In genomic region chr6:105120570-105120969, GRCh38 we compare ENCODE assay signal across 24 cellular contexts. TPM values are rescaled to one million over a fixed set of nuclear protein-coding genes. Genes with fewer than 3 reads are reported as not detected.
"Had no signal": no experiment of that assay in that cellular context is flagged by ENCODE, and none has a peak within 500 bp of the region (broad histone marks: within the 10 kb centered on the region; RNA-seq: fewer than 3 reads in every experiment).

No MANE protein-coding gene starts in this region.

- H3K9ac ChIP-seq: neural progenitor cell had no signal

- DNase-seq: activated CD4-positive, alpha-beta memory T cell treated with anti-CD3 and anti-CD28 coated beads, Interleukin-2, amount 10 ng/mL, durations not matched to agents 7 days and 5 days; activated CD4-positive, alpha-beta T cell treated with anti-CD3 and anti-CD28 coated beads, Interleukin-2, amount 10 ng/mL, durations not matched to agents 24 days and 14 days; activated effector memory CD4-positive, alpha-beta T cell treated with anti-CD3 and anti-CD28 coated beads, Interleukin-2, amount 50 U/mL, for 16 hours; activated naive CD4-positive, alpha-beta T cell treated with anti-CD3 and anti-CD28 coated beads, Interleukin-2, amount 50 U/mL, for 16 hours; activated naive CD8-positive, alpha-beta T cell treated with anti-CD3 and anti-CD28 coated beads, Interleukin-2, amount 50 U/mL, for 24 hours; anterior cingulate cortex; body of pancreas; dermis blood vessel endothelial cell; effector memory CD4-positive, alpha-beta T cell; heart right ventricle; kidney; lower lobe of right lung; mesendoderm; naive thymus-derived CD8-positive, alpha-beta T cell; retina; spleen; stimulated activated CD4-positive, alpha-beta T cell treated with anti-CD3 and anti-CD28 coated beads, Interleukin-4, amount 100 ng/mL, for 24 hours; tibial artery had no signal

- H3K9me3 ChIP-seq: body of pancreas, heart right ventricle, lower lobe of right lung, spleen, tibial artery had no signal

- H3K9me3 Mint-ChIP-seq: activated CD4-positive, alpha-beta memory T cell treated with anti-CD3 and anti-CD28 coated beads, Interleukin-2, amount 10 ng/mL, durations not matched to agents 7 days and 5 days; activated CD4-positive, alpha-beta T cell treated with anti-CD3 and anti-CD28 coated beads, Interleukin-2, amount 10 ng/mL, durations not matched to agents 24 days and 14 days; activated naive CD8-positive, alpha-beta T cell treated with anti-CD3 and anti-CD28 coated beads, Interleukin-2, amount 50 U/mL, for 24 hours; naive thymus-derived CD8-positive, alpha-beta T cell; neural progenitor cell; stimulated activated naive CD8-positive, alpha-beta T cell treated with anti-CD3 and anti-CD28 coated beads, Interleukin-15, Interleukin-2, amounts not matched to agents 100 ng/mL and 50 ng/mL, for 24 hours had no signal

- H3K27me3 ChIP-seq: body of pancreas, heart right ventricle, neural progenitor cell, tibial artery had no signal

- H3K36me3 ChIP-seq: lower lobe of right lung, neural progenitor cell, spleen had no signal

- H3K27ac ChIP-seq: body of pancreas, heart right ventricle, lower lobe of right lung, neural progenitor cell, spleen, tibial artery had no signal

- H3K4me3 Mint-ChIP-seq: activated CD4-positive, alpha-beta memory T cell treated with anti-CD3 and anti-CD28 coated beads, Interleukin-2, amount 10 ng/mL, durations not matched to agents 7 days and 5 days; activated CD4-positive, alpha-beta T cell treated with anti-CD3 and anti-CD28 coated beads, Interleukin-2, amount 10 ng/mL, durations not matched to agents 24 days and 14 days; activated naive CD8-positive, alpha-beta T cell treated with anti-CD3 and anti-CD28 coated beads, Interleukin-2, amount 50 U/mL, for 24 hours; naive thymus-derived CD8-positive, alpha-beta T cell; neural progenitor cell; stimulated activated naive CD8-positive, alpha-beta T cell treated with anti-CD3 and anti-CD28 coated beads, Interleukin-15, Interleukin-2, amounts not matched to agents 100 ng/mL and 50 ng/mL, for 24 hours had no signal

- H3K4me2 ChIP-seq: neural progenitor cell had no signal

- H3K4me3 ChIP-seq: body of pancreas, heart right ventricle, lower lobe of right lung, neural progenitor cell, spleen, tibial artery had no signal

- H3K4me1 Mint-ChIP-seq: activated CD4-positive, alpha-beta memory T cell treated with anti-CD3 and anti-CD28 coated beads, Interleukin-2, amount 10 ng/mL, durations not matched to agents 7 days and 5 days; activated CD4-positive, alpha-beta T cell treated with anti-CD3 and anti-CD28 coated beads, Interleukin-2, amount 10 ng/mL, durations not matched to agents 24 days and 14 days; activated naive CD8-positive, alpha-beta T cell treated with anti-CD3 and anti-CD28 coated beads, Interleukin-2, amount 50 U/mL, for 24 hours; naive thymus-derived CD8-positive, alpha-beta T cell had no signal

- ATAC-seq: activated CD4-positive, CD25-positive, alpha-beta regulatory T cell treated with anti-CD3 and anti-CD28 coated beads, Interleukin-2, amount 50 U/mL, for 24 hours; activated naive CD8-positive, alpha-beta T cell treated with anti-CD3 and anti-CD28 coated beads, Interleukin-2, amount 50 U/mL, for 24 hours; body of pancreas; heart right ventricle; lower lobe of right lung; naive thymus-derived CD8-positive, alpha-beta T cell had no signal

- H3K36me3 Mint-ChIP-seq: naive thymus-derived CD8-positive, alpha-beta T cell had no signal

- H3K4me1 ChIP-seq: body of pancreas, lower lobe of right lung, neural progenitor cell, spleen, tibial artery had no signal

- H3K27ac Mint-ChIP-seq: activated CD4-positive, alpha-beta memory T cell treated with anti-CD3 and anti-CD28 coated beads, Interleukin-2, amount 10 ng/mL, durations not matched to agents 7 days and 5 days; activated CD4-positive, alpha-beta T cell treated with anti-CD3 and anti-CD28 coated beads, Interleukin-2, amount 10 ng/mL, durations not matched to agents 24 days and 14 days; activated naive CD8-positive, alpha-beta T cell treated with anti-CD3 and anti-CD28 coated beads, Interleukin-2, amount 50 U/mL, for 24 hours; naive thymus-derived CD8-positive, alpha-beta T cell; neural progenitor cell; stimulated activated naive CD8-positive, alpha-beta T cell treated with anti-CD3 and anti-CD28 coated beads, Interleukin-15, Interleukin-2, amounts not matched to agents 100 ng/mL and 50 ng/mL, for 24 hours had no signal

- H2AFZ ChIP-seq: neural progenitor cell had no signal

RNA-seq across cellular contexts. Expression of gene POPDC3, which starts 59.2 kb away (rescaled TPM):
- total RNA-seq: activated CD4-positive, alpha-beta memory T cell treated with anti-CD3 and anti-CD28 coated beads, Interleukin-2, amount 10 ng/mL, durations not matched to agents 7 days and 5 days; activated CD4-positive, alpha-beta T cell treated with anti-CD3 and anti-CD28 coated beads, Interleukin-2, amount 10 ng/mL, durations not matched to agents 24 days and 14 days; body of pancreas; kidney; naive thymus-derived CD8-positive, alpha-beta T cell; posterior vena cava; spleen; T-helper 2 cell treated with Interferon-gamma antibody and Interleukin-4, amounts not matched to agents 100 ng/mL and 5 ng/mL, for 36 hours; ureter had no signal
- polyA plus RNA-seq: naive thymus-derived CD8-positive, alpha-beta T cell had no signal
